8 cellular contexts compared by ENCODE assay signal in genomic region chr20:49323622-49324238, GRCh38.
DNase-seq lines count a peak whose midpoint lies in the region; ATAC-seq lines count a peak whose summit lies in the region.

No MANE protein-coding gene starts in this region.

- CTCF ChIA-PET in activated naive CD4-positive, alpha-beta T cell treated with anti-CD3 and anti-CD28 coated beads, Interleukin-2, amount 10 ng/mL, durations not matched to agents 7 days and 5 days (lab: Charles Lee): interaction anchor here (0.6 to 3.1 kb wide), 10 partner anchors 47 to 295 kb away, joined by 3 to 15 read pairs (median 3); no protein-coding TSS in a partner anchor

- peak; percentile 76 for DNase-seq in AG08396 (ENCODE audit: low spot score)
- peak; percentile 52 for DNase-seq in GM04503 (ENCODE audit: low read depth)
- peak; percentile 45 for DNase-seq in NCI-H2227 (lab: John Stamatoyannopoulos, UW; ENCODE audit: unreplicated experiment)
- peak; percentile 46 for DNase-seq in activated naive CD4-positive, alpha-beta T cell treated with anti-CD3 and anti-CD28 coated beads, Interleukin-2, amount 10 ng/mL, durations not matched to agents 7 days and 5 days
- peak; percentile 66 for DNase-seq in hepatic stellate cell (ENCODE audit: low spot score)
- DNase-seq in superior temporal gyrus (ENCODE audit: extremely low spot score): peak; percentile 55

- peak overlapping the region; percentile 76 for H3K27ac Mint-ChIP-seq in activated naive CD4-positive, alpha-beta T cell treated with anti-CD3 and anti-CD28 coated beads, Interleukin-2, amount 10 ng/mL, durations not matched to agents 7 days and 5 days

- no peaks in the 10 kb centered on the region for H3K36me3 Mint-ChIP-seq in activated naive CD4-positive, alpha-beta T cell treated with anti-CD3 and anti-CD28 coated beads, Interleukin-2, amount 10 ng/mL, durations not matched to agents 7 days and 5 days

- peaks cover 64% of the 10 kb centered on the region for H3K27me3 Mint-ChIP-seq in activated naive CD4-positive, alpha-beta T cell treated with anti-CD3 and anti-CD28 coated beads, Interleukin-2, amount 10 ng/mL, durations not matched to agents 7 days and 5 days

- H3K4me3 Mint-ChIP-seq in activated naive CD4-positive, alpha-beta T cell treated with anti-CD3 and anti-CD28 coated beads, Interleukin-2, amount 10 ng/mL, durations not matched to agents 7 days and 5 days: no peak overlapping the region

- ATAC-seq in GM21528 (IDR thresholded peaks at IDR 0.05; ENCODE audit: low FRiP score, unreplicated experiment) (no peak), HG02938 (IDR thresholded peaks at IDR 0.05; ENCODE audit: unreplicated experiment) (no peak)

- no peaks in the 10 kb centered on the region for H3K9me3 Mint-ChIP-seq in activated naive CD4-positive, alpha-beta T cell treated with anti-CD3 and anti-CD28 coated beads, Interleukin-2, amount 10 ng/mL, durations not matched to agents 7 days and 5 days

- H3K4me1 Mint-ChIP-seq in activated naive CD4-positive, alpha-beta T cell treated with anti-CD3 and anti-CD28 coated beads, Interleukin-2, amount 10 ng/mL, durations not matched to agents 7 days and 5 days: peaks cover 29% of the 10 kb centered on the region
